Comparison of ENCODE assay signal across 23 cellular contexts in the genomic region with DNA sequence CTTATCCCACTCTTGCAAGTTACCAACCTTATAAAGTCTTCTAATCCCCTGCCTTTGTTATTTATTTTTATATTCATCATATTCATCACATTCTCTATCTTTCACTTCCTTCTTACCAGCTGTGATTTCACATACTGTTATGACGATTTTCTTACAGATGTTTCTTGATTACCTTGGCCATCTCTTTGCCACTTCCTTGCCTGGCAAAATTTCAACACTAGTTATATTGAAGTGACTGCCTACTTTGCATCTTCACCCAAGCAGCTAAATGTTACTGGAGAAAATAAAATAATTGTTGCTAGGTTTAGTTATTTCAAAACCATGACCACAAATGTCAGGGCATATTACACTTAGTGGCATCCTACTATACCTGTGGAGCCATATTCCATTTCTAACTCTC. TPM values are rescaled to one million over a fixed set of nuclear protein-coding genes. Genes with fewer than 3 reads are reported as not detected.
"Had no signal": no experiment of that assay in that cellular context is flagged by ENCODE, and none has a peak within 500 bp of the region (broad histone marks: within the 10 kb centered on the region; RNA-seq: fewer than 3 reads in every experiment).

No MANE protein-coding gene starts in this region.

- H3K4me2 ChIP-seq: KMS-11, PC-9 had no signal

- H3K27ac ChIP-seq: ascending aorta, body of pancreas, KMS-11, PC-9, WERI-Rb-1 had no signal

- H3K9ac ChIP-seq: KMS-11 had no signal

- H3K36me3 ChIP-seq: ascending aorta, WERI-Rb-1 had no signal

- H3K27me3 ChIP-seq: ascending aorta, body of pancreas had no signal

- DNase-seq: activated CD4-positive, alpha-beta memory T cell treated with anti-CD3 and anti-CD28 coated beads, Interleukin-2, amount 10 ng/mL, durations not matched to agents 7 days and 5 days; activated CD4-positive, alpha-beta T cell treated with anti-CD3 and anti-CD28 coated beads for 36 hours; activated CD4-positive, alpha-beta T cell treated with anti-CD3 and anti-CD28 coated beads, Interleukin-2, amount 50 U/mL, for 1 hour; activated naive CD4-positive, alpha-beta T cell treated with anti-CD3 and anti-CD28 coated beads, Interleukin-2, amount 50 U/mL, for 16 hours; activated T-cell treated with anti-CD3 and anti-CD28 coated beads for 4 hours; amniotic stem cell; body of pancreas; NCI-H1092; NCI-H1417; NCI-H1694 treated with DMSO at 0.1 percent for 48 hours; NCI-H2029 treated with DMSO at 0.1 percent for 48 hours; NCI-H345; NCI-H510A; PC-9; SIG-M5; T-cell; WERI-Rb-1 had no signal

- H3K9me3 ChIP-seq: ascending aorta, body of pancreas had no signal

- ATAC-seq: activated CD4-positive, alpha-beta T cell treated with anti-CD3 and anti-CD28 coated beads for 36 hours; body of pancreas; T-cell had no signal

- H2AFZ ChIP-seq: PC-9 had no signal

- FAIRE-seq: bronchial epithelial cell had no signal

- H3K4me3 ChIP-seq: ascending aorta, body of pancreas, PC-9 had no signal

- H3K4me1 ChIP-seq: ascending aorta had no signal

RNA-seq across cellular contexts. Expression of gene STEAP4, which starts 8.8 kb away (rescaled TPM):
- total RNA-seq: activated CD4-positive, alpha-beta memory T cell treated with anti-CD3 and anti-CD28 coated beads, Interleukin-2, amount 10 ng/mL, durations not matched to agents 7 days and 5 days; activated CD4-positive, alpha-beta T cell treated with anti-CD3 and anti-CD28 coated beads for 36 hours; activated CD8-positive, alpha-beta memory T cell treated with anti-CD3 and anti-CD28 coated beads for 36 hours; MCF 10A; T-helper 2 cell treated with Interferon-gamma antibody and Interleukin-4, amounts not matched to agents 100 ng/mL and 5 ng/mL, for 36 hours had no signal
